Comparison of ENCODE assay signal across 8 cellular contexts in genomic region chr5:149828161-149829011, GRCh38.
DNase-seq lines count a peak whose midpoint lies in the region; ATAC-seq lines count a peak whose summit lies in the region.

No MANE protein-coding gene starts in this region.

- ATAC-seq in GM19023 (IDR thresholded peaks at IDR 0.05; ENCODE audit: unreplicated experiment) (peak; percentile 44), HG03520 (IDR thresholded peaks at IDR 0.05; ENCODE audit: unreplicated experiment) (peak; percentile 50)

- DNase-seq in Ammon's horn (ENCODE audit: low spot score) (peak; percentile 90), NCI-H82 (lab: John Stamatoyannopoulos, UW) (peak; percentile 92), lung microvascular endothelial cell (ENCODE audit: low read depth in 2 of 2) (peak; percentile 89 to 93)
- DNase-seq in activated CD4-positive, alpha-beta T cell treated with anti-CD3 and anti-CD28 coated beads, Interleukin-2, amount 50 U/mL, for 4 hours = peak; percentile 76 to 84
- peak; percentile 73 for DNase-seq in effector CD4-positive, alpha-beta T cell
- peak; percentile 47 for DNase-seq in stimulated activated CD8-positive, alpha-beta memory T cell treated with anti-CD3 and anti-CD28 coated beads, Interleukin-12 subunit alpha, Interleukin-12 subunit beta, amount 100 ng/mL, for 24 hours (ENCODE audit: extremely low read depth)

Comparison
In these comparisons a context has a peak if more than half of its experiments do, and no peak if none do; other contexts are left out.
1. Peak in every context shown above with its lines: DNase-seq and ATAC-seq.